20 cellular contexts compared by ENCODE assay signal in the genomic region with DNA sequence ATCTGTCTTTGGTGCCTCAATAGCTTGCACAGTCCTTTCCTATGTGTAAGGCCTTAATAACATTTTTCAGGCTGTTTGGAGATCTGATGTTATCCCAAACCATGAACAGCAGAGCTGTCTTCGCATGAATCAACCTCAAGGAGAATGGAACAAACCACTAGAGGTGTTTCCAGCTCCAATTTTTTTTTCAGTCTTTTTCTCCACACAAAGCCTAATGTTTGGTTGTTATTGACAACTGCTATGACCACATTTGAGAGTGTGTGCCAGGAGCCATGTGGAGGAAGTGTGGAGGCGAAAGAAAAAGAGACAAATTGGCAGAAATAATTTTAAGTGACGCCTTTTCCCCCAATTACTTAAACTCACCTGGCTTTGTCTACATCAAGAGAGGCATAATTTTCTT. TPM values are rescaled to one million over a fixed set of nuclear protein-coding genes. Genes with fewer than 3 reads are reported as not detected.
DNase-seq lines count a peak whose midpoint lies in the region; ATAC-seq and TF ChIP-seq lines count a peak whose summit lies in the region.
"Had no signal": no experiment of that assay in that cellular context is flagged by ENCODE, and none has a peak within 500 bp of the region (broad histone marks: within the 10 kb centered on the region; RNA-seq: fewer than 3 reads in every experiment).

No MANE protein-coding gene starts in this region.

- H2BK20ac ChIP-seq in IMR-90 (ENCODE audit: low read depth, low read length) = 0 out of 2 replicates have a peak overlapping the region, but pooled peaks have one; percentile 3

- 0 out of 2 replicates have a peak, but pooled peaks cover 2% of the 10 kb centered on the region for H3K9me1 ChIP-seq in IMR-90 (ENCODE audit: insufficient read depth, low read length)

- H2AK5ac ChIP-seq in IMR-90 (ENCODE audit: low read depth, low read length) = no peak overlapping the region

- TF ChIP-seq CTCF in IMR-90 (conservative IDR thresholded peaks at IDR 0.05; ENCODE audit: low read depth, low read length) (no peak), astrocyte of the spinal cord (IDR thresholded peaks at IDR 0.05; ENCODE audit: low read depth, low read length) (no peak)

- H3K4me3 ChIP-seq in IMR-90 (ENCODE audit: insufficient read depth, low read depth, low read length) (no peak overlapping the region), astrocyte of the spinal cord (ENCODE audit: low read depth, low read length) (no peak overlapping the region)
- H3K4me3 ChIP-seq: Peyer's patch had no signal

- H3K79me1 ChIP-seq in IMR-90 (ENCODE audit: low read depth in 1 of 2, low read length in 2 of 2) = no peaks in the 10 kb centered on the region

- DNase-seq in DMS153 (lab: John Stamatoyannopoulos, UW) (peak; percentile 1), DMS153 treated with DMSO at 0.1 percent for 48 hours (lab: John Stamatoyannopoulos, UW; ENCODE audit: unreplicated experiment) (no peak), IMR-90 (no peak), astrocyte of the spinal cord (ENCODE audit: low read depth, low spot score) (peak; percentile 25), kidney tubule cell (ENCODE audit: low spot score) (peak; percentile 12), T-helper 17 cell (no peak), NCI-H2171 (lab: John Stamatoyannopoulos, UW) (no peak)
- DNase-seq: Calu3; CD4-positive, alpha-beta memory T cell; H9; Kasumi-1; NCI-H1436; NCI-H2081; NCI-H226; NCI-H524 treated with DMSO at 0.1 percent for 48 hours; Peyer's patch; SHP77; SK-N-SH had no signal

- peaks cover 3% of the 10 kb centered on the region for H3K4me1 ChIP-seq in IMR-90 (ENCODE audit: control insufficient read depth, insufficient read depth, low read length)
- H3K4me1 ChIP-seq: Peyer's patch had no signal

- no peak overlapping the region for H2BK5ac ChIP-seq in IMR-90 (ENCODE audit: low read depth, low read length, poor library complexity, severe bottlenecking)

- in situ Hi-C loops in IMR-90 (cut with MboI; ENCODE audit: low sequenced_read_pairs) (no loop called here), astrocyte of the spinal cord (cut with HindIII; ENCODE audit: low sequenced_read_pairs) (no loop called here)

- H4K5ac ChIP-seq in IMR-90 (ENCODE audit: low read depth, low read length) = no peak overlapping the region

- intact Hi-C loops in IMR-90 (cut with micrococcal nuclease) = loop anchor here (10.0 kb wide), 1 partner anchor 182 kb away; no protein-coding TSS in a partner anchor

- H3K9me3 ChIP-seq in IMR-90 (ENCODE audit: control insufficient read depth, insufficient read depth, low read length) = no peaks in the 10 kb centered on the region
- no peaks in the 10 kb centered on the region for H3K9me3 ChIP-seq in T-helper 17 cell (ENCODE audit: control insufficient read depth, low read length, poor library complexity, severe bottlenecking)
- H3K9me3 ChIP-seq: Peyer's patch, SK-N-SH had no signal

- dilution Hi-C loops in IMR-90 (cut with HindIII; ENCODE audit: low sequenced_read_pairs, unreplicated experiment) = no loop called here

- no TSS peak for BruUV-seq in IMR-90 (replicated peaks; lab: Mats Ljungman, UMichigan)

- no peak overlapping the region for H2AK9ac ChIP-seq in IMR-90 (replicated peaks; ENCODE audit: low read depth, low read length, poor library complexity)

- no peak for TF ChIP-seq RAD21 in IMR-90 (IDR thresholded peaks at IDR 0.05; ENCODE audit: low read length)

- no peak overlapping the region for H2AFZ ChIP-seq in IMR-90 (replicated peaks; ENCODE audit: low read length, poor library complexity)

- no peaks in the 10 kb centered on the region for H3K36me3 Mint-ChIP-seq in T-helper 17 cell (ENCODE audit: low read depth)
- H3K36me3 Mint-ChIP-seq: CD4-positive, alpha-beta memory T cell had no signal

- no peak overlapping the region for H3K4ac ChIP-seq in IMR-90 (ENCODE audit: low read depth, low read length)

- H2BK120ac ChIP-seq in IMR-90 (ENCODE audit: low read depth, low read length) = no peak overlapping the region

- peaks cover 60% of the 10 kb centered on the region for H3K27me3 Mint-ChIP-seq in T-helper 17 cell

- H3K14ac ChIP-seq in IMR-90 (replicated peaks; ENCODE audit: low read depth, low read length) = 0 out of 2 replicates have a peak overlapping the region, but pooled peaks have one; percentile 6

- no peaks in the 10 kb centered on the region for H4K20me1 ChIP-seq in IMR-90 (ENCODE audit: insufficient read depth, low read length)

- H3K4me1 Mint-ChIP-seq in T-helper 17 cell = no peaks in the 10 kb centered on the region
- H3K4me1 Mint-ChIP-seq: CD4-positive, alpha-beta memory T cell had no signal

- H3K56ac ChIP-seq in IMR-90 (ENCODE audit: extremely low read depth, insufficient read depth, low read length) = no peak overlapping the region

- POLR2A ChIA-PET in IMR-90 (lab: Charles Lee; ENCODE audit: unreplicated experiment) = no interaction called here

- H3K18ac ChIP-seq in IMR-90 (ENCODE audit: low read depth, low read length) = no peak overlapping the region

- H3K4me3 Mint-ChIP-seq in T-helper 17 cell = no peak overlapping the region
- H3K4me3 Mint-ChIP-seq: CD4-positive, alpha-beta memory T cell; H9 had no signal

- H3K4me2 ChIP-seq in IMR-90 (ENCODE audit: low read depth, low read length) = no peak overlapping the region
- H3K4me2 ChIP-seq: SK-N-SH had no signal

- no peak overlapping the region for H4K8ac ChIP-seq in IMR-90 (ENCODE audit: low read depth in 2 of 2, low read length in 2 of 2)

- no peaks in the 10 kb centered on the region for H3K27me3 ChIP-seq in IMR-90 (ENCODE audit: control insufficient read depth, insufficient read depth, low read length)
- H3K27me3 ChIP-seq: Peyer's patch had no signal

- H3K27ac Mint-ChIP-seq in T-helper 17 cell = no peak overlapping the region
- H3K27ac Mint-ChIP-seq: CD4-positive, alpha-beta memory T cell; H9 had no signal

- H4K91ac ChIP-seq in IMR-90 (ENCODE audit: insufficient read depth, low read depth, low read length) = peak overlapping the region; percentile 21; the same call in 1 of the 2 replicates

- WGBS in IMR-90 (ENCODE audit: extremely low coverage in 2 of 2, insufficient read length in 1 of 2), 2 experiments = no CpG with 5 or more reads among the region's 3 CpGs

- H3K9ac ChIP-seq in IMR-90 (ENCODE audit: low read depth, low read length) = no peak overlapping the region
- H3K9ac ChIP-seq: SK-N-SH had no signal

- H2BK15ac ChIP-seq in IMR-90 (ENCODE audit: low read depth, low read length) = no peak overlapping the region

- H3K36me3 ChIP-seq in IMR-90 (ENCODE audit: control insufficient read depth, insufficient read depth, low read length) = no peaks in the 10 kb centered on the region
- H3K36me3 ChIP-seq: Peyer's patch had no signal

- CTCF ChIA-PET in IMR-90 (lab: Yijun Ruan, JAX) = interaction anchor here (1.7 kb wide), 1 partner anchor 87 kb away, joined by 6 read pairs; no protein-coding TSS in a partner anchor

- ATAC-seq in IMR-90 (ENCODE audit: low read depth) (no peak), T-helper 17 cell (no peak), GM18870 (IDR thresholded peaks at IDR 0.05; ENCODE audit: unreplicated experiment) (no peak)

- H3K23ac ChIP-seq in IMR-90 (ENCODE audit: low read depth, low read length) = no peak overlapping the region

- TF ChIP-seq POLR2A in IMR-90 (IDR thresholded peaks at IDR 0.05; ENCODE audit: low read depth, low read length) = no peak

- no peak overlapping the region for H3K27ac ChIP-seq in IMR-90 (ENCODE audit: insufficient read depth, low read length)
- H3K27ac ChIP-seq: 22Rv1, Peyer's patch had no signal

TF ChIP-seq in IMR-90, 13 proteins besides CTCF, POLR2A, EP300 and RAD21:
- TF ChIP-seq MAZ (IDR thresholded peaks at IDR 0.05; ENCODE audit: borderline replicate concordance, low read depth, low read length) (no peak), RFX5 (IDR thresholded peaks at IDR 0.05; ENCODE audit: low read depth, low read length) (no peak), MAFK (IDR thresholded peaks at IDR 0.05; ENCODE audit: low read depth, low read length) (no peak), BHLHE40 (IDR thresholded peaks at IDR 0.05; ENCODE audit: low read depth, low read length) (no peak), CHD1 (IDR thresholded peaks at IDR 0.05; ENCODE audit: low read depth, low read length) (no peak), FOS (IDR thresholded peaks at IDR 0.05; ENCODE audit: low read depth, low read length) (no peak), NFE2L2 (IDR thresholded peaks at IDR 0.05; ENCODE audit: low read depth, low read length) (no peak), RCOR1 (IDR thresholded peaks at IDR 0.05; ENCODE audit: insufficient replicate concordance, low read length) (no peak), MXI1 (IDR thresholded peaks at IDR 0.05; ENCODE audit: borderline replicate concordance, low read depth, low read length) (no peak), SMC3 (IDR thresholded peaks at IDR 0.05; ENCODE audit: low read depth, low read length) (no peak), CEBPB (IDR thresholded peaks at IDR 0.05; ENCODE audit: low read depth, low read length) (no peak)
- TF ChIP-seq, protein P1, sequence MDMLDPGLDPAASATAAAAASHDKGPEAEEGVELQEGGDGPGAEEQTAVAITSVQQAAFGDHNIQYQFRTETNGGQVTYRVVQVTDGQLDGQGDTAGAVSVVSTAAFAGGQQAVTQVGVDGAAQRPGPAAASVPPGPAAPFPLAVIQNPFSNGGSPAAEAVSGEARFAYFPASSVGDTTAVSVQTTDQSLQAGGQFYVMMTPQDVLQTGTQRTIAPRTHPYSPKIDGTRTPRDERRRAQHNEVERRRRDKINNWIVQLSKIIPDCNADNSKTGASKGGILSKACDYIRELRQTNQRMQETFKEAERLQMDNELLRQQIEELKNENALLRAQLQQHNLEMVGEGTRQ (IDR thresholded peaks at IDR 0.05; ENCODE audit: low read depth, low read length) = no peak
- TF ChIP-seq, protein P2, sequence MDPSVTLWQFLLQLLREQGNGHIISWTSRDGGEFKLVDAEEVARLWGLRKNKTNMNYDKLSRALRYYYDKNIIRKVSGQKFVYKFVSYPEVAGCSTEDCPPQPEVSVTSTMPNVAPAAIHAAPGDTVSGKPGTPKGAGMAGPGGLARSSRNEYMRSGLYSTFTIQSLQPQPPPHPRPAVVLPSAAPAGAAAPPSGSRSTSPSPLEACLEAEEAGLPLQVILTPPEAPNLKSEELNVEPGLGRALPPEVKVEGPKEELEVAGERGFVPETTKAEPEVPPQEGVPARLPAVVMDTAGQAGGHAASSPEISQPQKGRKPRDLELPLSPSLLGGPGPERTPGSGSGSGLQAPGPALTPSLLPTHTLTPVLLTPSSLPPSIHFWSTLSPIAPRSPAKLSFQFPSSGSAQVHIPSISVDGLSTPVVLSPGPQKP (IDR thresholded peaks at IDR 0.05; ENCODE audit: borderline replicate concordance, low read depth, low read length) = no peak

RNA-seq across cellular contexts. Expression of a gene that starts 38.7 kb away (rescaled TPM):
- not detected in 2 replicates for total RNA-seq in IMR-90 (2012; rRNA removed)
- not detected in 2 replicates for polyA plus RNA-seq in IMR-90 (2012; rRNA removed)
- 0.02 TPM in 1 of 2 replicates, not detected in the other for polyA plus RNA-seq in IMR-90 (2012; cell fraction: cytosol; rRNA removed)
- polyA plus RNA-seq in IMR-90 (2012; cell fraction: nucleus; rRNA removed; ENCODE audit: low replicate concordance) = not detected in 2 replicates
- total RNA-seq in T-helper 17 cell = 1 to 10 TPM; 1.7 to 2.4 TPM
- total RNA-seq: H9 had no signal

Comparison
In these comparisons a context has a peak if more than half of its experiments do, and no peak if none do; other contexts are left out.
1. DNase-seq: peak in DMS153 (single experiment), astrocyte of the spinal cord (single experiment) and kidney tubule cell (single experiment); none in DMS153 treated with DMSO at 0.1 percent for 48 hours (single experiment), IMR-90 (single experiment), T-helper 17 cell (0 of 3) and NCI-H2171 (single experiment).